In the genomic region with DNA sequence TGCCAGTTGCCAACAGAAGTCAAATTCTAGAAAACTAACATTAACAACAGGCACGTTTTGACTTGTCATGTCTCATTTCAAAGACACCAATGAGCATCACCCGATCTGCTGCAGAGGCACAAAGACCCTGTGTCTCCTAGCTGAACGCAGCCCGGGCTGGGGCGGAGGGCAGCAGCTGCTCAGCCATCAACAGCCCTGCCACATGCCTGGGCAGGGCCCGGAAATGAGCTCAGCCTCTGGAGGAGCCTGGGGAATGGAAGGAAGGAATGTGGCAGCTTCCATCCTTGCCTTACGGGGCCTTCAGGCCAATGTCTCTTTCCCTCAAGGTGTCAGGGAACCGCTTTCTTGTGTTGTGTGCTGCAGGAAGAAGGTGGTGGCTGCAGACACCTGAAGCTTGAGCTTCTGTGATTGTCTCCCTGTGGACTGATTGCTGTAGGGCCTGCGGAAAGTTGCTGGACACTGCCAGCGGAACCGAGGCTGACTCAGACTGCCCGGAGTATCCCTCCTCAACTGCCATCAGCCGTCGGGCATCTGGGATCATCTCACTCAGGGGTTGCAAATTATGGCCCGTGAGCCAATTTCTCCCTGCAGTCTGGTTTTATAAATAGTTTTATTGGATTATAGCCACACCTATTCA, we compare ENCODE assay signal across 9 cellular contexts. TPM values are rescaled to one million over a fixed set of nuclear protein-coding genes. Genes with fewer than 3 reads are reported as not detected.
DNase-seq lines count a peak whose midpoint lies in the region; ATAC-seq and TF ChIP-seq lines count a peak whose summit lies in the region.
"Had no signal": no experiment of that assay in that cellular context is flagged by ENCODE, and none has a peak within 500 bp of the region (broad histone marks: within the 10 kb centered on the region; RNA-seq: fewer than 3 reads in every experiment).

No MANE protein-coding gene starts in this region.

- H2AK5ac ChIP-seq in mesenchymal stem cell (ENCODE audit: low read length, severe bottlenecking): peak overlapping the region; percentile 18

- no peak for TF ChIP-seq EP300 in ovary (IDR thresholded peaks at IDR 0.05)

- WGBS in mesenchymal stem cell: 74% methylated on average over 12 of the region's 15 CpGs
- WGBS in aorta, 2 donors: 5 to 7% methylated on average over 15 of the region's 15 CpGs
- WGBS in ovary, 3 donors: 68 to 69% (median 69%) methylated on average over 15 of the region's 15 CpGs

- peak overlapping the region; percentile 12 for H2BK120ac ChIP-seq in mesenchymal stem cell (ENCODE audit: low read depth, low read length)

- H3K27me3 ChIP-seq in mesenchymal stem cell (ENCODE audit: control insufficient read depth in 1 of 2, insufficient read depth in 1 of 2, low read length in 2 of 2) (no peaks in the 10 kb centered on the region), aorta (ENCODE audit: control insufficient read depth in 1 of 2, insufficient read depth in 2 of 2, low read length in 1 of 2) (no peaks in the 10 kb centered on the region), ovary (no peaks in the 10 kb centered on the region)

- H4K8ac ChIP-seq in mesenchymal stem cell (ENCODE audit: low read length): peak overlapping the region; percentile 57

- DNase-seq in NCI-H82 (lab: John Stamatoyannopoulos, UW) (peak; percentile 13), NCI-H82 treated with DMSO at 0.1 percent for 48 hours (lab: John Stamatoyannopoulos, UW; ENCODE audit: unreplicated experiment) (no peak), dermis blood vessel endothelial cell (peak; percentile 73), mesenchymal stem cell (peak; percentile 60), aorta (peak; percentile 66 to 82), activated T-cell treated with anti-CD3 and anti-CD28 coated beads for 4 hours (no peak), ovary (no peak)
- DNase-seq: activated T-cell treated with anti-CD3 and anti-CD28 coated beads, Interleukin-2, amount 50 U/mL, for 1 hour had no signal

- H3K79me1 ChIP-seq in mesenchymal stem cell (replicated peaks; ENCODE audit: low read length, poor library complexity, severe bottlenecking): peaks cover 23% of the 10 kb centered on the region

- no peak overlapping the region for H3K23ac ChIP-seq in mesenchymal stem cell (ENCODE audit: low read length in 2 of 2)

- peak overlapping the region; percentile 66 for H2BK15ac ChIP-seq in mesenchymal stem cell (ENCODE audit: low read depth, poor library complexity, severe bottlenecking)

- no peak overlapping the region for H3K4me3 ChIP-seq in mesenchymal stem cell (ENCODE audit: insufficient read depth in 1 of 2, low read depth in 1 of 2, low read length in 2 of 2)
- H3K4me3 ChIP-seq in aorta (ENCODE audit: low read length in 2 of 2): no peak overlapping the region
- H3K4me3 ChIP-seq in ovary: no peak overlapping the region

- H3K4ac ChIP-seq in mesenchymal stem cell (ENCODE audit: low read depth in 1 of 2, low read length in 2 of 2): peak overlapping the region; percentile 1 to 75

- H3K18ac ChIP-seq in mesenchymal stem cell (ENCODE audit: low read depth in 1 of 2, low read length in 2 of 2): peak overlapping the region; percentile 23 to 81

- H3K9ac ChIP-seq in mesenchymal stem cell (ENCODE audit: low read length): no peak overlapping the region

- no peak overlapping the region for H3K4me2 ChIP-seq in mesenchymal stem cell (ENCODE audit: low read length, poor library complexity, severe bottlenecking)

- intact Hi-C loops in aorta (cut with DNase I): loop anchor here (5.0 to 10.0 kb wide), 5 partner anchors 63 to 431 kb away; no protein-coding TSS in a partner anchor
- intact Hi-C loops in ovary (cut with DNase I): no loop called here

- no peak overlapping the region for H3K27ac ChIP-seq in mesenchymal stem cell (ENCODE audit: low read length, poor library complexity, severe bottlenecking)
- peak overlapping the region; percentile 49 to 65 for H3K27ac ChIP-seq in aorta (ENCODE audit: low read depth in 1 of 2, low read length in 2 of 2)
- no peak overlapping the region for H3K27ac ChIP-seq in ovary

- TF ChIP-seq CTCF in ovary (IDR thresholded peaks at IDR 0.05): no peak

- peak; percentile 70 for ATAC-seq in aorta (ENCODE audit: low FRiP score)
- ATAC-seq in HG02623 (IDR thresholded peaks at IDR 0.05; ENCODE audit: unreplicated experiment): no peak

- peak overlapping the region in 1 of 2 experiments; percentile 49 for H3K14ac ChIP-seq in mesenchymal stem cell (ENCODE audit: low read length in 2 of 2)

- H3K4me1 ChIP-seq in mesenchymal stem cell (ENCODE audit: control insufficient read depth, insufficient read depth, low read depth, low read length) (peaks cover 18% of the 10 kb centered on the region), aorta (ENCODE audit: control insufficient read depth in 1 of 2, insufficient read depth in 2 of 2, low read length in 2 of 2) (peaks cover 2 to 4% of the 10 kb centered on the region in 2 donors), ovary (ENCODE audit: insufficient read depth) (no peaks in the 10 kb centered on the region)

- peaks cover 0 to 6% of the 10 kb centered on the region in 2 experiments for H3K36me3 ChIP-seq in mesenchymal stem cell (ENCODE audit: control insufficient read depth in 1 of 2, insufficient read depth in 2 of 2, low read depth in 1 of 2, low read length in 2 of 2)
- H3K36me3 ChIP-seq in aorta (ENCODE audit: control insufficient read depth in 1 of 2, insufficient read depth in 2 of 2, low read length in 1 of 2): no peaks in the 10 kb centered on the region
- H3K36me3 ChIP-seq in ovary: no peaks in the 10 kb centered on the region

- no peak overlapping the region for H2BK5ac ChIP-seq in mesenchymal stem cell (ENCODE audit: low read depth, low read length, poor library complexity, severe bottlenecking)

- no peak overlapping the region for H2AFZ ChIP-seq in mesenchymal stem cell (ENCODE audit: low read depth, low read length)

- H2BK12ac ChIP-seq in mesenchymal stem cell (ENCODE audit: low read length in 2 of 2): peak overlapping the region; percentile 38 to 88

- H4K91ac ChIP-seq in mesenchymal stem cell (ENCODE audit: low read length): peak overlapping the region; percentile 90

- no peaks in the 10 kb centered on the region for H3K9me3 ChIP-seq in mesenchymal stem cell (ENCODE audit: control insufficient read depth, low read length)
- H3K9me3 ChIP-seq in aorta (ENCODE audit: control insufficient read depth, low read length): no peaks in the 10 kb centered on the region
- H3K9me3 ChIP-seq in ovary: no peaks in the 10 kb centered on the region

- no peak for TF ChIP-seq POLR2A in ovary (IDR thresholded peaks at IDR 0.05)

RNA-seq across cellular contexts. Expression of a gene that starts 7.3 kb away (rescaled TPM):
- total RNA-seq in dermis blood vessel endothelial cell (135 and 210 TPM in 2 replicates), aorta (100 to 1,000 TPM; 159 to 265 TPM), ovary (1 to 10 TPM; 2.0 to 8.7 (median 4.8) TPM)
- 107 TPM for polyA plus RNA-seq in mesenchymal stem cell (2013, experiment 1 of 2)
- 102 TPM for polyA plus RNA-seq in mesenchymal stem cell (2013, experiment 2 of 2)
- polyA plus RNA-seq in aorta (100 to 1,000 TPM in 1 of 2 donors, 10 to 100 TPM in 1; 58.9 to 157 TPM), ovary (10 to 100 TPM in 1 of 2 donors, 1 to 10 TPM in 1; 1.9 to 34.2 TPM)

Comparison
In these comparisons a context has a peak if more than half of its experiments do, and no peak if none do; other contexts are left out.
1. DNase-seq: peak in NCI-H82 (single experiment), dermis blood vessel endothelial cell (single experiment), mesenchymal stem cell (single experiment) and aorta (2 of 2); none in NCI-H82 treated with DMSO at 0.1 percent for 48 hours (single experiment), activated T-cell treated with anti-CD3 and anti-CD28 coated beads for 4 hours (single experiment) and ovary (0 of 5).
2. H3K27ac ChIP-seq: peak in aorta (2 of 2); none in mesenchymal stem cell (single experiment) and ovary (0 of 2).
3. RNA of a gene that starts 7.3 kb away (total RNA-seq): 159 to 265 TPM in aorta and 135 to 210 TPM in dermis blood vessel endothelial cell; 2.0 to 8.7 TPM in ovary; every median in the first group is over 10 times any median in the second.
4. intact Hi-C loops: an anchor here in aorta (5.0 to 10.0 kb wide); none called in ovary.